In the genomic region with DNA sequence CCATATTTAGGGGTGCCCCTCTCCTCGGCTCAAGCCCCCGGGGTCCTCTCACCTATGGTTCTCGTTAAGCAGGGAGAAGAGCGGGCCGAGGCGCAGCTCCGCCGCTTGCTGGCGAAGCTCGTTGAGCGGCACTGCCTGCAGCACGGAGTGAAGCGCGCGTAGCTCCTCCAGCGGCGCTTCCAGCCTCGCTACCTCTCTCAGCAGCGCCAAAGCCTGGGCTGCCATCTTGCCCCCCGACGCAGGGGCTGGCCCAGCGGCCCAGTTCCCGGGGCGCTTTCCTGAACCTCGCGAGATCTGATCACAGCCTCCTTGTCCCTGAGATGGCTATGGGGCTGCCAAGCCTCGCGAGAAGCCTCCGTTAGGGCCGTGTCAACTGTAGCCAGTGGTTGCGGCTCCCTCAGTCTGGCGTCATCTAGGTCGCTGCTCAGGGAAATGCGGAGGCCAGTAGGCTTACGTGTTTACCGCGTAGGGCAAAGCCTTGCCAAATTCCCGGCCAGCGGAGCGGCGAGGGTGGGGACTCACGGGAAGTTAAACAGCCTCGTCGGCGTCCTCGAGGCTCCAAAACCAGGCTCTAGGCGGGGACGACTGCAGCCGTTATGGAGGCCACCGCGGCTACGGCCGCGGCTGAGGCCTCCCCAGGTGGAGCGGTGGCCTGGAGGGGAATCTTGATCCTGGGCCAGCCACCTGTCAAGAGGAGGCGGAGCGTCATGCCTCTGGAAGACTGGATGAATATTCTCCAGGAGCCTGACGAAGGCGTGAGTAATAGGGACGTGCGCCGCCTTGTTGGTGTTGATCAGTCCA, we compare ENCODE assay signal across 8 cellular contexts. TPM values are rescaled to one million over a fixed set of nuclear protein-coding genes. Genes with fewer than 3 reads are reported as not detected.
DNase-seq lines count a peak whose midpoint lies in the region; FAIRE-seq and TF ChIP-seq lines count a peak whose summit lies in the region.

Gene PSMD5 (minus strand): TSS at position 238 of the 801 bp plus-strand sequence. CDS start 13 bp downstream, at position 225.

- CTCF ChIA-PET in activated naive CD4-positive, alpha-beta T cell treated with anti-CD3 and anti-CD28 coated beads for 36 hours (lab: Charles Lee): interaction anchor here (0.7 kb wide), 1 partner anchor 77 kb away, joined by 3 read pairs; no protein-coding TSS in a partner anchor

- TF ChIP-seq CTCF in MM.1S (IDR thresholded peaks at IDR 0.05; ENCODE audit: low read length): no peak
- TF ChIP-seq CTCF in neutrophil (IDR thresholded peaks at IDR 0.05): peak; percentile 52
- TF ChIP-seq CTCF in subcutaneous adipose tissue (IDR thresholded peaks at IDR 0.05; ENCODE audit: low read depth): no peak

- no peaks in the 10 kb centered on the region for H3K9me3 Mint-ChIP-seq in activated naive CD4-positive, alpha-beta T cell treated with anti-CD3 and anti-CD28 coated beads for 36 hours

- H3K9me3 ChIP-seq in MM.1S (replicated peaks; ENCODE audit: insufficient read depth, low read length) (no peaks in the 10 kb centered on the region), SJSA1 (replicated peaks) (no peaks in the 10 kb centered on the region), neutrophil (no peaks in the 10 kb centered on the region)

- no peak for FAIRE-seq in frontal cortex (lab: Jason Lieb, UNC)

- H4K20me1 ChIP-seq in MM.1S (ENCODE audit: insufficient read depth, low read length): peaks cover under 1% of the 10 kb centered on the region; the same call in 1 of the 2 replicates

- H3K4me3 ChIP-seq in H7 (ENCODE audit: insufficient read depth, low read depth, low read length) (peak within 1 kb of the TSS; percentile 91), MM.1S (ENCODE audit: low read length) (peak within 1 kb of the TSS; percentile 94), SJSA1 (peak within 1 kb of the TSS; percentile 71), neutrophil (ENCODE audit: low read depth in 1 of 2, low read length in 1 of 2) (peak within 1 kb of the TSS; percentile 71 to 85)

- peak within 1 kb of the TSS; percentile 85 for H3K4me2 ChIP-seq in MM.1S (ENCODE audit: low read depth, low read length)

- peak within 1 kb of the TSS; percentile 95 for H3K4me3 Mint-ChIP-seq in activated naive CD4-positive, alpha-beta T cell treated with anti-CD3 and anti-CD28 coated beads for 36 hours

- H3K9ac ChIP-seq in MM.1S (ENCODE audit: low read length): peak within 1 kb of the TSS; percentile 97

- H3K27ac Mint-ChIP-seq in activated naive CD4-positive, alpha-beta T cell treated with anti-CD3 and anti-CD28 coated beads for 36 hours: peak within 1 kb of the TSS; percentile 95

- H3K4me1 Mint-ChIP-seq in activated naive CD4-positive, alpha-beta T cell treated with anti-CD3 and anti-CD28 coated beads for 36 hours (ENCODE audit: low read depth): peaks cover 81% of the 10 kb centered on the region

- no peaks in the 10 kb centered on the region for H3K27me3 Mint-ChIP-seq in activated naive CD4-positive, alpha-beta T cell treated with anti-CD3 and anti-CD28 coated beads for 36 hours (ENCODE audit: low read depth)

- H3K4me1 ChIP-seq in MM.1S (ENCODE audit: low read length) (peaks cover 17% of the 10 kb centered on the region), SJSA1 (replicated peaks) (peaks cover 12% of the 10 kb centered on the region), neutrophil (ENCODE audit: control insufficient read depth in 1 of 2, insufficient read depth in 1 of 2, low read depth in 1 of 2, low read length in 1 of 2) (peaks cover 15 to 22% of the 10 kb centered on the region in 2 experiments)

- peak within 1 kb of the TSS; percentile 92 for H2AFZ ChIP-seq in MM.1S (ENCODE audit: low read length)

- intact Hi-C loops in activated naive CD4-positive, alpha-beta T cell treated with anti-CD3 and anti-CD28 coated beads for 36 hours (cut with micrococcal nuclease): loop anchor here (1.0 to 2.0 kb wide), 3 partner anchors 14 to 278 kb away; partner anchors contain the start of gene FBXW2

- no peaks in the 10 kb centered on the region; the same call in 1 of the 2 replicates for H3K36me3 ChIP-seq in H7 (replicated peaks; ENCODE audit: control insufficient read depth, insufficient read depth, low read length)
- H3K36me3 ChIP-seq in MM.1S (replicated peaks; ENCODE audit: insufficient read depth, low read length): 0 out of 2 replicates have a peak, but pooled peaks cover 5% of the 10 kb centered on the region
- peaks cover 30% of the 10 kb centered on the region for H3K36me3 ChIP-seq in SJSA1
- peaks cover 10% of the 10 kb centered on the region for H3K36me3 ChIP-seq in neutrophil

- no peaks in the 10 kb centered on the region for H3K9me2 ChIP-seq in MM.1S (replicated peaks; ENCODE audit: insufficient read depth, low read length)

- peaks cover 89% of the 10 kb centered on the region for H3K79me2 ChIP-seq in MM.1S (ENCODE audit: low read length)

- 0 out of 2 replicates have a peak, but pooled peaks cover 2% of the 10 kb centered on the region for H3F3A ChIP-seq in MM.1S (ENCODE audit: insufficient read depth, low read length)

- H3K27ac ChIP-seq in MM.1S (ENCODE audit: low read length): peak within 1 kb of the TSS; percentile 90
- H3K27ac ChIP-seq in SJSA1: peak within 1 kb of the TSS; percentile 82
- H3K27ac ChIP-seq in neutrophil: peak within 1 kb of the TSS; percentile 93

- H3K27me3 ChIP-seq in H7 (ENCODE audit: control insufficient read depth, insufficient read depth, low read length): no peaks in the 10 kb centered on the region
- H3K27me3 ChIP-seq in MM.1S (replicated peaks; ENCODE audit: insufficient read depth, low read length): no peaks in the 10 kb centered on the region
- no peaks in the 10 kb centered on the region for H3K27me3 ChIP-seq in SJSA1 (replicated peaks)
- H3K27me3 ChIP-seq in neutrophil: no peaks in the 10 kb centered on the region

- DNase-seq in ELF-1 (ENCODE audit: low read depth, low spot score): peak; percentile 99
- peak; percentile 90 for DNase-seq in H7
- peak; percentile 99 for DNase-seq in MM.1S
- peak; percentile 94 to 99 for DNase-seq in SJSA1 (ENCODE audit: low read depth in 1 of 2, low spot score in 2 of 2)
- DNase-seq in activated naive CD4-positive, alpha-beta T cell treated with anti-CD3 and anti-CD28 coated beads for 36 hours: peak; percentile 100
- DNase-seq in frontal cortex (ENCODE audit: low spot score in 2 of 2): peak; percentile 58 to 95

- H3K36me3 Mint-ChIP-seq in activated naive CD4-positive, alpha-beta T cell treated with anti-CD3 and anti-CD28 coated beads for 36 hours (ENCODE audit: low read depth): peaks cover 43% of the 10 kb centered on the region

RNA-seq across cellular contexts. Expression of gene PSMD5, which starts in this region (rescaled TPM):
- 24.3 and 25.6 TPM in 2 replicates for total RNA-seq in H7 (2014; rRNA removed; shearing (Covaris generic))
- 17.1 and 30.3 TPM in 2 replicates for total RNA-seq in SJSA1 (2014; rRNA removed; shearing (Covaris generic))
- 10 to 100 TPM; 62.1 to 63.5 TPM for total RNA-seq in activated naive CD4-positive, alpha-beta T cell treated with anti-CD3 and anti-CD28 coated beads for 36 hours
- total RNA-seq in frontal cortex (31.0 TPM), subcutaneous adipose tissue (10 to 100 TPM; 45.7 to 77.3 (median 52.0) TPM)

Comparison
In these comparisons a context has a peak if more than half of its experiments do, and no peak if none do; other contexts are left out.
1. Peak in every context shown above with its lines: DNase-seq, H3K4me3 ChIP-seq and H3K27ac ChIP-seq.